ENCODE assay signal across 12 cellular contexts in genomic region chr2:218540015-218540414, GRCh38. TPM values are rescaled to one million over a fixed set of nuclear protein-coding genes. Genes with fewer than 3 reads are reported as not detected.
DNase-seq lines count a peak whose midpoint lies in the region; ATAC-seq and TF ChIP-seq lines count a peak whose summit lies in the region.
"Had no signal": no experiment of that assay in that cellular context is flagged by ENCODE, and none has a peak within 500 bp of the region (broad histone marks: within the 10 kb centered on the region; RNA-seq: fewer than 3 reads in every experiment).

No MANE protein-coding gene starts in this region.

- no peaks in the 10 kb centered on the region for H3K4me1 Mint-ChIP-seq in chondrocyte (ENCODE audit: low read depth)
- H3K4me1 Mint-ChIP-seq: IgD-negative memory B cell had no signal

- H3K4me3 ChIP-seq in fibroblast of mammary gland (ENCODE audit: control insufficient read depth, low read depth, low read length) = no peak overlapping the region

- peaks cover 11% of the 10 kb centered on the region for H3K36me3 Mint-ChIP-seq in chondrocyte (ENCODE audit: low read depth)

- no peak overlapping the region for H3K4me3 Mint-ChIP-seq in chondrocyte (ENCODE audit: unreplicated experiment)
- H3K4me3 Mint-ChIP-seq: CD4-positive, alpha-beta memory T cell; IgD-negative memory B cell had no signal

- no peaks in the 10 kb centered on the region for H3K9me3 Mint-ChIP-seq in chondrocyte (ENCODE audit: low read depth)
- H3K9me3 Mint-ChIP-seq: CD4-positive, alpha-beta memory T cell; IgD-negative memory B cell had no signal

- ATAC-seq in GM19324 (IDR thresholded peaks at IDR 0.05; ENCODE audit: low FRiP score, unreplicated experiment) (no peak), HG03432 (IDR thresholded peaks at IDR 0.05; ENCODE audit: unreplicated experiment) (no peak)

- no peak overlapping the region for H3K27ac Mint-ChIP-seq in chondrocyte (ENCODE audit: unreplicated experiment)
- H3K27ac Mint-ChIP-seq: IgD-negative memory B cell had no signal

- TF ChIP-seq CTCF in fibroblast of mammary gland (conservative IDR thresholded peaks at IDR 0.05; ENCODE audit: control insufficient read depth, insufficient read depth, low read depth, low read length) (no peak), chondrocyte (IDR thresholded peaks at IDR 0.05) (no peak)

- H3K27me3 Mint-ChIP-seq in chondrocyte (ENCODE audit: low read depth) = no peaks in the 10 kb centered on the region
- H3K27me3 Mint-ChIP-seq: CD4-positive, alpha-beta memory T cell; IgD-negative memory B cell had no signal

- DNase-seq in ELR (ENCODE audit: low read depth) (peak; percentile 65), amniotic epithelial cell (ENCODE audit: low read depth) (peak; percentile 44), fibroblast of mammary gland (ENCODE audit: low read depth) (peak; percentile 15), chondrocyte (ENCODE audit: low spot score) (no peak), globus pallidus (ENCODE audit: low spot score) (no peak)
- DNase-seq: BE2C; CD4-positive, alpha-beta memory T cell; DMS79 treated with DMSO at 0.1 percent for 48 hours; KG1 had no signal

RNA-seq across cellular contexts. Expression of gene USP37, which starts 28.1 kb away (rescaled TPM):
- total RNA-seq in chondrocyte = 9.5 to 14.6 TPM (median 10.0 TPM) in 3 replicates

RNA-seq across cellular contexts. Expression of gene CNOT9, which starts 28.6 kb away (rescaled TPM):
- 32.3 to 46.2 TPM (median 32.4 TPM) in 3 replicates for total RNA-seq in chondrocyte

Comparison
In these comparisons a context has a peak if more than half of its experiments do, and no peak if none do; other contexts are left out.
1. DNase-seq: peak in ELR (single experiment), amniotic epithelial cell (single experiment) and fibroblast of mammary gland (single experiment); none in chondrocyte (single experiment) and globus pallidus (single experiment).